In the genomic region with DNA sequence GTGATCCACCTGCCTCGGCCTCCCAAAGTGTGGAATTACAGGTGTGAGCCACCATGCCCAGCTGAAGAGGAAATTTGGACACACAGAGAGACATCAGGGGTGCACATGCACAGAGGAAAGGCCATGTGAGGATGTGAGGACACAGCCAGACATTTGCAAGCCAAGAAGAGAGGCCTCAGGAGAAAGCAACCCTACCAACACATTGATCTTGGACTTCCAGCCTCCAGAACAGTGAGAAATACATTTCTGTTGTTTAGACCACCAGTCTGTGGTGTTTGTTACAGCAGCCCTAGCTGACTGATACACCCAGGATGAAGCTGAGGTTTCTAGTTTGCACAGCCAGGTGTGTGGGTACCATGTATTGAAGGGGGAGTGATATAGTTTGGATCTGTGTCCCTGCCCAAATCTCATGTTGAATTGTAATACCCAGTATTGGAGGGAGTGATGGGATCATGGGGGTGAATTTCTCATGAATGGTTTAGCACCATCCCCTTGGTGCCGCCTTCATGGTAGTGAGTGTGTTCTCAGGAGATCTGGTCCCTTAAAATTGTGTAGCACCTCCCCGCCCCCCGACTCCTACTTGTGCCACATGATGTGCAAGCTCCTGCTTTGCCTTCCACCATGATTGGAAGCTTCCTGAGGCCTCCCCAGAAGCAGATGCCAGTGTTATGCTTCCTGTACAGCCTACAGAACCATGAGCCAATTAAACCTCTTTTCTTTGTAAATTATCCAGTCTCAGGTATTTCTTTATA, we compare ENCODE assay signal across 1 cellular context.
TF ChIP-seq lines count a peak whose summit lies in the region.

No MANE protein-coding gene starts in this region.

TF ChIP-seq in WTC11, 78 proteins besides CTCF, POLR2A, EP300 and RAD21 (continued from another document):
- TF ChIP-seq, protein P1, sequence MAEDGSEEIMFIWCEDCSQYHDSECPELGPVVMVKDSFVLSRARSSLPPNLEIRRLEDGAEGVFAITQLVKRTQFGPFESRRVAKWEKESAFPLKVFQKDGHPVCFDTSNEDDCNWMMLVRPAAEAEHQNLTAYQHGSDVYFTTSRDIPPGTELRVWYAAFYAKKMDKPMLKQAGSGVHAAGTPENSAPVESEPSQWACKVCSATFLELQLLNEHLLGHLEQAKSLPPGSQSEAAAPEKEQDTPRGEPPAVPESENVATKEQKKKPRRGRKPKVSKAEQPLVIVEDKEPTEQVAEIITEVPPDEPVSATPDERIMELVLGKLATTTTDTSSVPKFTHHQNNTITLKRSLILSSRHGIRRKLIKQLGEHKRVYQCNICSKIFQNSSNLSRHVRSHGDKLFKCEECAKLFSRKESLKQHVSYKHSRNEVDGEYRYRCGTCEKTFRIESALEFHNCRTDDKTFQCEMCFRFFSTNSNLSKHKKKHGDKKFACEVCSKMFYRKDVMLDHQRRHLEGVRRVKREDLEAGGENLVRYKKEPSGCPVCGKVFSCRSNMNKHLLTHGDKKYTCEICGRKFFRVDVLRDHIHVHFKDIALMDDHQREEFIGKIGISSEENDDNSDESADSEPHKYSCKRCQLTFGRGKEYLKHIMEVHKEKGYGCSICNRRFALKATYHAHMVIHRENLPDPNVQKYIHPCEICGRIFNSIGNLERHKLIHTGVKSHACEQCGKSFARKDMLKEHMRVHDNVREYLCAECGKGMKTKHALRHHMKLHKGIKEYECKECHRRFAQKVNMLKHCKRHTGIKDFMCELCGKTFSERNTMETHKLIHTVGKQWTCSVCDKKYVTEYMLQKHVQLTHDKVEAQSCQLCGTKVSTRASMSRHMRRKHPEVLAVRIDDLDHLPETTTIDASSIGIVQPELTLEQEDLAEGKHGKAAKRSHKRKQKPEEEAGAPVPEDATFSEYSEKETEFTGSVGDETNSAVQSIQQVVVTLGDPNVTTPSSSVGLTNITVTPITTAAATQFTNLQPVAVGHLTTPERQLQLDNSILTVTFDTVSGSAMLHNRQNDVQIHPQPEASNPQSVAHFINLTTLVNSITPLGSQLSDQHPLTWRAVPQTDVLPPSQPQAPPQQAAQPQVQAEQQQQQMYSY (CRISPR knock-in tag; IDR thresholded peaks at IDR 0.05), result no peak
- TF ChIP-seq ZNF317 (CRISPR knock-in tag; IDR thresholded peaks at IDR 0.05; ENCODE audit: borderline replicate concordance, low read depth) (no peak), MYBL2 (CRISPR knock-in tag; IDR thresholded peaks at IDR 0.05) (no peak), CREM (CRISPR knock-in tag; IDR thresholded peaks at IDR 0.05) (no peak), FOXJ3 (CRISPR knock-in tag; IDR thresholded peaks at IDR 0.05; ENCODE audit: borderline replicate concordance) (no peak), ATF1 (CRISPR knock-in tag; IDR thresholded peaks at IDR 0.05) (no peak), NR2C2 (CRISPR knock-in tag; IDR thresholded peaks at IDR 0.05) (no peak), KAT7 (CRISPR knock-in tag; IDR thresholded peaks at IDR 0.05; ENCODE audit: borderline replicate concordance) (no peak), ZNF232 (CRISPR knock-in tag; IDR thresholded peaks at IDR 0.05) (no peak), GABPB1 (CRISPR knock-in tag; IDR thresholded peaks at IDR 0.05) (no peak), TEAD4 (CRISPR knock-in tag; IDR thresholded peaks at IDR 0.05) (no peak), CBFB (CRISPR knock-in tag; IDR thresholded peaks at IDR 0.05; ENCODE audit: low read depth) (no peak), TP53 (CRISPR knock-in tag; IDR thresholded peaks at IDR 0.05) (no peak), NFYB (CRISPR knock-in tag; conservative IDR thresholded peaks at IDR 0.05; ENCODE audit: low read depth) (no peak), RELA (CRISPR knock-in tag; IDR thresholded peaks at IDR 0.05; ENCODE audit: borderline replicate concordance) (no peak)
- TF ChIP-seq, protein P2, sequence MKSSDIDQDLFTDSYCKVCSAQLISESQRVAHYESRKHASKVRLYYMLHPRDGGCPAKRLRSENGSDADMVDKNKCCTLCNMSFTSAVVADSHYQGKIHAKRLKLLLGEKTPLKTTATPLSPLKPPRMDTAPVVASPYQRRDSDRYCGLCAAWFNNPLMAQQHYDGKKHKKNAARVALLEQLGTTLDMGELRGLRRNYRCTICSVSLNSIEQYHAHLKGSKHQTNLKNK (CRISPR knock-in tag; IDR thresholded peaks at IDR 0.05), result no peak
- TF ChIP-seq, protein P3, sequence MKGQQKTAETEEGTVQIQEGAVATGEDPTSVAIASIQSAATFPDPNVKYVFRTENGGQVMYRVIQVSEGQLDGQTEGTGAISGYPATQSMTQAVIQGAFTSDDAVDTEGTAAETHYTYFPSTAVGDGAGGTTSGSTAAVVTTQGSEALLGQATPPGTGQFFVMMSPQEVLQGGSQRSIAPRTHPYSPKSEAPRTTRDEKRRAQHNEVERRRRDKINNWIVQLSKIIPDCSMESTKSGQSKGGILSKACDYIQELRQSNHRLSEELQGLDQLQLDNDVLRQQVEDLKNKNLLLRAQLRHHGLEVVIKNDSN (CRISPR knock-in tag; IDR thresholded peaks at IDR 0.05), result no peak
- TF ChIP-seq, protein P4, sequence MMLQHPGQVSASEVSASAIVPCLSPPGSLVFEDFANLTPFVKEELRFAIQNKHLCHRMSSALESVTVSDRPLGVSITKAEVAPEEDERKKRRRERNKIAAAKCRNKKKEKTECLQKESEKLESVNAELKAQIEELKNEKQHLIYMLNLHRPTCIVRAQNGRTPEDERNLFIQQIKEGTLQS (CRISPR knock-in tag; conservative IDR thresholded peaks at IDR 0.05), result no peak
